Comparison of ENCODE assay signal across 22 cellular contexts in genomic region chr4:166670341-166670740, GRCh38.
"Had no signal": no experiment of that assay in that cellular context is flagged by ENCODE, and none has a peak within 500 bp of the region (broad histone marks: within the 10 kb centered on the region; RNA-seq: fewer than 3 reads in every experiment).

No MANE protein-coding gene starts in this region.

- H3K9ac ChIP-seq: KMS-11, SK-N-SH had no signal

- H3K9me2 ChIP-seq: SK-N-SH had no signal

- H3K4me2 ChIP-seq: KMS-11, SK-N-SH had no signal

- H3K4me3 ChIP-seq: K562 had no signal

- DNase-seq: Kasumi-1, NCI-H1092, NCI-H1105 treated with DMSO at 0.1 percent for 48 hours, NCI-H1417 treated with DMSO at 0.1 percent for 48 hours, NCI-H146, NCI-H1694 treated with DMSO at 0.1 percent for 48 hours, NCI-H1930, NCI-H2081, NCI-H2107, NCI-H2227 treated with DMSO at 0.1 percent for 48 hours, NCI-H446, NCI-H510A, NCI-H524 treated with DMSO at 0.1 percent for 48 hours, NCI-H69, NCI-H774, PC-3, SHP77, SK-N-SH had no signal

- H3K9me3 ChIP-seq: SK-N-SH had no signal

- H3K27ac ChIP-seq: HL-60, KMS-11, RWPE1 had no signal
